ENCODE assay signal across 1 cellular context in genomic region chr17:16442594-16443389, GRCh38.
TF ChIP-seq lines count a peak whose summit lies in the region.

No MANE protein-coding gene starts in this region.

TF ChIP-seq in K562, 482 proteins besides CTCF, POLR2A, EP300 and RAD21:
- peak; percentile 47 for TF ChIP-seq PRDM10 (IDR thresholded peaks at IDR 0.05; ENCODE audit: partially characterized antibody)
- TF ChIP-seq RB1 (IDR thresholded peaks at IDR 0.05; ENCODE audit: low read depth) = no peak
- peak; percentile 44 for TF ChIP-seq CHD1 (IDR thresholded peaks at IDR 0.05; ENCODE audit: low read length)
- 0 out of 2 replicates have a peak, but pooled peaks have one; percentile 29 for TF ChIP-seq ZNF717 (CRISPR knock-in tag; IDR thresholded peaks at IDR 0.05)
- TF ChIP-seq SUPT5H (IDR thresholded peaks at IDR 0.05) = peak; percentile 40
- TF ChIP-seq GTF2E2 (tag; IDR thresholded peaks at IDR 0.05) = 0 out of 2 replicates have a peak, but pooled peaks have one; percentile 24
- peak; percentile 54; the same call in 1 of the 2 replicates for TF ChIP-seq POLR2AphosphoS2 (IDR thresholded peaks at IDR 0.05; ENCODE audit: low read length)
- TF ChIP-seq ZNF140 (CRISPR knock-in tag; IDR thresholded peaks at IDR 0.05) = no peak
